ENCODE assay signal across 7 cellular contexts in genomic region chr12:3838731-3839548, GRCh38. TPM values are rescaled to one million over a fixed set of nuclear protein-coding genes. Genes with fewer than 3 reads are reported as not detected.
DNase-seq lines count a peak whose midpoint lies in the region; ATAC-seq, FAIRE-seq and TF ChIP-seq lines count a peak whose summit lies in the region.
"Not testable (repeated sequence)": the region's sequence is repeated elsewhere in the genome, so short reads cannot be mapped to it uniquely, and the experiment has no call there.

No MANE protein-coding gene starts in this region.

- H3K27ac ChIP-seq in Peyer's patch: not testable (repeated sequence)

- not testable (repeated sequence) for DNase-seq in GM18507 (ENCODE audit: extremely low spot score, insufficient read length, low read depth)
- peak in 2 of 3 donors; percentile 18 to 47 for DNase-seq in Peyer's patch
- DNase-seq in activated CD8-positive, alpha-beta memory T cell treated with anti-CD3 and anti-CD28 coated beads, Interleukin-2, amount 50 U/mL, for 48 hours: peak; percentile 59
- DNase-seq in activated naive CD8-positive, alpha-beta T cell treated with anti-CD3 and anti-CD28 coated beads, Interleukin-2, amount 10 ng/mL, durations not matched to agents 7 days and 5 days: peak; percentile 48
- peak; percentile 4 to 59 (median 24) for DNase-seq in naive thymus-derived CD8-positive, alpha-beta T cell
- DNase-seq in stimulated activated CD8-positive, alpha-beta memory T cell treated with anti-CD3 and anti-CD28 coated beads, Interleukin-12 subunit alpha, Interleukin-12 subunit beta, amount 100 ng/mL, for 4 hours (ENCODE audit: low read depth): peak; percentile 48

- not testable (repeated sequence) for H3K27me3 ChIP-seq in Peyer's patch

- H3K9me3 Mint-ChIP-seq in activated naive CD8-positive, alpha-beta T cell treated with anti-CD3 and anti-CD28 coated beads, Interleukin-2, amount 10 ng/mL, durations not matched to agents 7 days and 5 days; naive thymus-derived CD8-positive, alpha-beta T cell: not testable (repeated sequence)

- H3K4me1 ChIP-seq in Peyer's patch: not testable (repeated sequence)

- peak overlapping the region; percentile 65 for H3K4me3 Mint-ChIP-seq in activated naive CD8-positive, alpha-beta T cell treated with anti-CD3 and anti-CD28 coated beads, Interleukin-2, amount 10 ng/mL, durations not matched to agents 7 days and 5 days
- H3K4me3 Mint-ChIP-seq in naive thymus-derived CD8-positive, alpha-beta T cell: peak overlapping the region in 9 of 10 donors; percentile 31 to 86 (median 73)

- FAIRE-seq in GM18507 (lab: Jason Lieb, UNC): peak; percentile 24

- POLR2A ChIA-PET in activated naive CD8-positive, alpha-beta T cell treated with anti-CD3 and anti-CD28 coated beads, Interleukin-2, amount 10 ng/mL, durations not matched to agents 7 days and 5 days (lab: Charles Lee); naive thymus-derived CD8-positive, alpha-beta T cell (lab: Charles Lee): not testable (repeated sequence)

- H3K4me3 ChIP-seq in Peyer's patch: peak overlapping the region; percentile 19 to 35 (median 33)

- H3K27ac Mint-ChIP-seq in activated naive CD8-positive, alpha-beta T cell treated with anti-CD3 and anti-CD28 coated beads, Interleukin-2, amount 10 ng/mL, durations not matched to agents 7 days and 5 days: not testable (repeated sequence)
- H3K27ac Mint-ChIP-seq in naive thymus-derived CD8-positive, alpha-beta T cell: peak overlapping the region in 4 of 10 donors; percentile 37 to 77 (median 60)

- not testable (repeated sequence) for H3K27me3 Mint-ChIP-seq in activated naive CD8-positive, alpha-beta T cell treated with anti-CD3 and anti-CD28 coated beads, Interleukin-2, amount 10 ng/mL, durations not matched to agents 7 days and 5 days; naive thymus-derived CD8-positive, alpha-beta T cell

- not testable (repeated sequence) for TF ChIP-seq CTCF in Peyer's patch (IDR thresholded peaks at IDR 0.05)

- not testable (repeated sequence) for H3K9me3 ChIP-seq in Peyer's patch

- not testable (repeated sequence) for H3K36me3 ChIP-seq in Peyer's patch

- ATAC-seq in activated naive CD8-positive, alpha-beta T cell treated with anti-CD3 and anti-CD28 coated beads, Interleukin-2, amount 10 ng/mL, durations not matched to agents 7 days and 5 days (ENCODE audit: low read depth): peak; percentile 77
- ATAC-seq in esophagus mucosa: peak; percentile 49
- ATAC-seq in naive thymus-derived CD8-positive, alpha-beta T cell: peak; percentile 75 to 80

- TF ChIP-seq POLR2A in Peyer's patch (IDR thresholded peaks at IDR 0.05): not testable (repeated sequence)

- peaks cover 71% of the 10 kb centered on the region for H3K36me3 Mint-ChIP-seq in activated naive CD8-positive, alpha-beta T cell treated with anti-CD3 and anti-CD28 coated beads, Interleukin-2, amount 10 ng/mL, durations not matched to agents 7 days and 5 days
- H3K36me3 Mint-ChIP-seq in naive thymus-derived CD8-positive, alpha-beta T cell: peaks cover 9 to 52% (median 46%) of the 10 kb centered on the region in 3 donors

- peaks cover 30% of the 10 kb centered on the region for H3K4me1 Mint-ChIP-seq in activated naive CD8-positive, alpha-beta T cell treated with anti-CD3 and anti-CD28 coated beads, Interleukin-2, amount 10 ng/mL, durations not matched to agents 7 days and 5 days
- peaks cover 21 to 68% (median 51%) of the 10 kb centered on the region in 4 donors for H3K4me1 Mint-ChIP-seq in naive thymus-derived CD8-positive, alpha-beta T cell

RNA-seq across cellular contexts. Expression of gene PARP11, which starts 34.3 kb away (rescaled TPM):
- total RNA-seq in Peyer's patch (10 to 100 TPM in 1 of 4 donors, 1 to 10 TPM in 3; 5.1 to 28.1 (median 6.9) TPM), esophagus mucosa (6.9 TPM)
- total RNA-seq in activated naive CD8-positive, alpha-beta T cell treated with anti-CD3 and anti-CD28 coated beads, Interleukin-2, amount 10 ng/mL, durations not matched to agents 7 days and 5 days: 10 to 100 TPM; 40.2 to 40.7 TPM
- 10 to 100 TPM; 30.5 to 34.2 TPM for total RNA-seq in naive thymus-derived CD8-positive, alpha-beta T cell
- 1 to 10 TPM; 6.4 to 8.7 (median 7.9) TPM for polyA plus RNA-seq in naive thymus-derived CD8-positive, alpha-beta T cell
